In genomic region chr13:102779426-102780159, GRCh38 we compare ENCODE assay signal across 1 cellular context.
A peak's percentile ranks its signal among the peaks of the same experiment; 100 is the strongest.
TF ChIP-seq lines count a peak whose summit lies in the region.

No MANE protein-coding gene starts in this region.

TF ChIP-seq in GM12878, 131 proteins besides CTCF, POLR2A, EP300 and RAD21:
- TF ChIP-seq RUNX3 (IDR thresholded peaks at IDR 0.05; ENCODE audit: low read length) (peak; percentile 86), GATAD2B (conservative IDR thresholded peaks at IDR 0.05; ENCODE audit: low read depth) (no peak), ZSCAN29 (IDR thresholded peaks at IDR 0.05) (no peak), ZNF217 (IDR thresholded peaks at IDR 0.05) (no peak), NFIC (IDR thresholded peaks at IDR 0.05; ENCODE audit: low read depth, low read length) (0 out of 2 replicates have a peak, but pooled peaks have one; percentile 34), BRCA1 (IDR thresholded peaks at IDR 0.05; ENCODE audit: low read depth, low read length) (no peak)
